24 cellular contexts compared by ENCODE assay signal in the genomic region with DNA sequence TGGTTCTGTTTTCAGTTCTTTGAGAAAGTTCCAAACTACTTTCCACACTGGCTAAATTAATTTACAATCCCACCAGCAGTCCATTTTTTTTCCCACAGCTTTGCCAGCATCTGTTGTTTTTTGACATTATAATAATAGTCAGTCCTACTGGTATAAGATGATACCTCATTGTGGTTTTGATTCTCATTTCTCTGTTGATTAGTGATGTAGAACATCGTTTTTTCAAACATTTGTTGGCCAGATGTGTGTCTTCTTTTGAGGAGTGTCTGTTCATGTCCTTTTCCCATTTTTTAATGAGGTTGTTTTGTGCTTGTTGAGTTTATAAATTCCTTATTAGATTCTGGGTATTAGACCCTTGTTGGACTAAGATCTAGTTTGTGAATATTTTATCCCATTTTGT.
"Had no signal": no experiment of that assay in that cellular context is flagged by ENCODE, and none has a peak within 500 bp of the region (broad histone marks: within the 10 kb centered on the region; RNA-seq: fewer than 3 reads in every experiment).

No MANE protein-coding gene starts in this region.

- H3K9me3 ChIP-seq: SJCRH30 had no signal

- H3K4me1 ChIP-seq: SJCRH30 had no signal

- H3K4me3 ChIP-seq: cardiac muscle cell, SJCRH30 had no signal

- H3K27ac ChIP-seq: brain microvascular endothelial cell, cardiac muscle cell, RWPE1, SJCRH30 had no signal

- ATAC-seq: activated CD4-positive, CD25-positive, alpha-beta regulatory T cell treated with anti-CD3 and anti-CD28 coated beads, Interleukin-2, amount 50 U/mL, for 24 hours; activated CD8-positive, alpha-beta memory T cell treated with anti-CD3 and anti-CD28 coated beads, Interleukin-2, amount 10 ng/mL, durations not matched to agents 7 days and 5 days; activated naive CD4-positive, alpha-beta T cell treated with anti-CD3 and anti-CD28 coated beads, Interleukin-2, amount 50 U/mL, for 72 hours; Panc1 had no signal

- H3K36me3 ChIP-seq: brain microvascular endothelial cell, cardiac muscle cell, SJCRH30 had no signal

- DNase-seq: activated CD4-positive, alpha-beta T cell treated with anti-CD3 and anti-CD28 coated beads for 48 hours; activated CD4-positive, alpha-beta T cell treated with anti-CD3 and anti-CD28 coated beads, Interleukin-2, amount 50 U/mL, for 4 hours; activated CD8-positive, alpha-beta memory T cell treated with anti-CD3 and anti-CD28 coated beads, Interleukin-2, amount 10 ng/mL, durations not matched to agents 7 days and 5 days; activated effector memory CD4-positive, alpha-beta T cell treated with anti-CD3 and anti-CD28 coated beads, Interleukin-2, amount 50 U/mL, for 16 hours; activated naive CD4-positive, alpha-beta T cell treated with Interleukin-2 at 50 U/mL for 16 hours; activated T-cell treated with anti-CD3 and anti-CD28 coated beads, Interleukin-2, amount 50 U/mL, for 24 hours; amygdala; brain microvascular endothelial cell; NCI-H1092; NCI-H1417; NCI-H2029; NCI-H2107; NCI-H2171 treated with DMSO at 0.1 percent for 48 hours; NCI-H226; NCI-H526; NCI-H774; OCI-M1; Right ventricle myocardium superior; SJCRH30 had no signal

- H3K27me3 ChIP-seq: brain microvascular endothelial cell, cardiac muscle cell had no signal
